Comparison of ENCODE assay signal across 9 cellular contexts in the genomic region with DNA sequence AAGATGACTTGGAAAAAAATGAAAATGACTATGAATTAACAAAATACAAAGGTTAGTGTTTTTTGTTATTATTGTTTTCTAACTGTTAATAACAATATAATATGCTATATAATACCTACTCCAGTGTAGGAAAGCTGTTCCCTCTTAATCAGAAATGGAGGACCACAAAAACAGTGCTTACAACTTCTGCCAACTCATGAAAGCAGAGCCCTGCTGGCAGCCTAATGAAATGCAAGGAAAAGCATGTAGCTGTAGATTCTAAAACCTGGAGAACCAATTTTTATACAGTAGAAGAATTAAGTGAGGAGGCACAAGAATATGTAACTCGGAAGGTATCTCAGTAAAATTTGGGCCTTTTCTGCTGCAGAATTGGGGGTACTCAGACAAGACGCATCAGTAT. TPM values are rescaled to one million over a fixed set of nuclear protein-coding genes. Genes with fewer than 3 reads are reported as not detected.
DNase-seq lines count a peak whose midpoint lies in the region; ATAC-seq and TF ChIP-seq lines count a peak whose summit lies in the region.
"Had no signal": no experiment of that assay in that cellular context is flagged by ENCODE, and none has a peak within 500 bp of the region (broad histone marks: within the 10 kb centered on the region; RNA-seq: fewer than 3 reads in every experiment).

No MANE protein-coding gene starts in this region.

- no peak overlapping the region for H3K27ac Mint-ChIP-seq in stimulated activated naive B cell treated with anti-CD40 and anti-IgM and Interleukin-4, amounts not matched to agents 10 μg/mL and 1 μg/mL and 100 μg/mL, for 72 hours

- no peak overlapping the region for H3K4me3 Mint-ChIP-seq in stimulated activated naive B cell treated with anti-CD40 and anti-IgM and Interleukin-4, amounts not matched to agents 10 μg/mL and 1 μg/mL and 100 μg/mL, for 72 hours
- H3K4me3 Mint-ChIP-seq: central memory CD8-positive, alpha-beta T cell had no signal

- H3K9me3 ChIP-seq in WERI-Rb-1 (ENCODE audit: severe bottlenecking): no peaks in the 10 kb centered on the region

- no peak for ATAC-seq in GM18870 (IDR thresholded peaks at IDR 0.05; ENCODE audit: unreplicated experiment)
- no peak for ATAC-seq in stimulated activated naive B cell treated with anti-CD40 and anti-IgM and Interleukin-4, amounts not matched to agents 10 μg/mL and 1 μg/mL and 100 μg/mL, for 72 hours (replicated peaks)
- ATAC-seq in esophagus mucosa: no peak

- DNase-seq in Caki2 (ENCODE audit: low read depth) (peak; percentile 14), HT-29 (ENCODE audit: low spot score) (peak; percentile 39), WERI-Rb-1 (peak; percentile 20), left kidney (ENCODE audit: low read depth, low spot score) (peak; percentile 46), cerebellum (ENCODE audit: low spot score) (no peak)
- DNase-seq in stimulated activated naive B cell treated with anti-CD40 and anti-IgM and Interleukin-4, amounts not matched to agents 10 μg/mL and 1 μg/mL and 100 μg/mL, for 72 hours: no peak

- no peak overlapping the region for H3K27ac ChIP-seq in WERI-Rb-1

- peaks cover 28 to 52% of the 10 kb centered on the region in 2 donors for H3K36me3 Mint-ChIP-seq in stimulated activated naive B cell treated with anti-CD40 and anti-IgM and Interleukin-4, amounts not matched to agents 10 μg/mL and 1 μg/mL and 100 μg/mL, for 72 hours

- no peaks in the 10 kb centered on the region for H3K27me3 Mint-ChIP-seq in stimulated activated naive B cell treated with anti-CD40 and anti-IgM and Interleukin-4, amounts not matched to agents 10 μg/mL and 1 μg/mL and 100 μg/mL, for 72 hours
- H3K27me3 Mint-ChIP-seq: central memory CD8-positive, alpha-beta T cell had no signal

- TF ChIP-seq CTCF in WERI-Rb-1 (IDR thresholded peaks at IDR 0.05; ENCODE audit: low read depth, low read length): peak; percentile 31; the same call in 1 of the 2 replicates

- in situ Hi-C loops in Caki2 (cut with HindIII; ENCODE audit: low pct_unique_long_range_greater_than_20kb, low sequenced_read_pairs): no loop called here

- H3K36me3 ChIP-seq in WERI-Rb-1: peaks cover 40% of the 10 kb centered on the region

- no peaks in the 10 kb centered on the region for H3K27me3 ChIP-seq in WERI-Rb-1 (ENCODE audit: insufficient read depth, low read depth, severe bottlenecking)

- H3K9me3 Mint-ChIP-seq in stimulated activated naive B cell treated with anti-CD40 and anti-IgM and Interleukin-4, amounts not matched to agents 10 μg/mL and 1 μg/mL and 100 μg/mL, for 72 hours: peaks cover 0 to 6% of the 10 kb centered on the region in 2 donors
- H3K9me3 Mint-ChIP-seq: central memory CD8-positive, alpha-beta T cell had no signal

- H3K4me1 Mint-ChIP-seq in stimulated activated naive B cell treated with anti-CD40 and anti-IgM and Interleukin-4, amounts not matched to agents 10 μg/mL and 1 μg/mL and 100 μg/mL, for 72 hours: peaks cover 4 to 5% of the 10 kb centered on the region in 2 donors

- H3K4me3 ChIP-seq in WERI-Rb-1 (ENCODE audit: low read depth, low read length): no peak overlapping the region

RNA-seq across cellular contexts. Expression of a gene that starts 29.4 kb away (rescaled TPM):
- 6.2 and 6.5 TPM in 2 replicates for total RNA-seq in Caki2 (2014; rRNA removed; shearing (Covaris generic); ENCODE audit: low replicate concordance)
- total RNA-seq in HT-29 (2014; rRNA removed; shearing (Covaris generic)): 9.5 and 9.9 TPM in 2 replicates
- 82.7 TPM for total RNA-seq in cerebellum
- 12.4 TPM for total RNA-seq in esophagus mucosa

Comparison
In these comparisons a context has a peak if more than half of its experiments do, and no peak if none do; other contexts are left out.
1. DNase-seq: peak in Caki2 (single experiment), HT-29 (single experiment), WERI-Rb-1 (single experiment) and left kidney (single experiment); none in cerebellum (single experiment) and stimulated activated naive B cell treated with anti-CD40 and anti-IgM and Interleukin-4, amounts not matched to agents 10 μg/mL and 1 μg/mL and 100 μg/mL, for 72 hours (single experiment).